ENCODE assay signal across 9 cellular contexts in the genomic region with DNA sequence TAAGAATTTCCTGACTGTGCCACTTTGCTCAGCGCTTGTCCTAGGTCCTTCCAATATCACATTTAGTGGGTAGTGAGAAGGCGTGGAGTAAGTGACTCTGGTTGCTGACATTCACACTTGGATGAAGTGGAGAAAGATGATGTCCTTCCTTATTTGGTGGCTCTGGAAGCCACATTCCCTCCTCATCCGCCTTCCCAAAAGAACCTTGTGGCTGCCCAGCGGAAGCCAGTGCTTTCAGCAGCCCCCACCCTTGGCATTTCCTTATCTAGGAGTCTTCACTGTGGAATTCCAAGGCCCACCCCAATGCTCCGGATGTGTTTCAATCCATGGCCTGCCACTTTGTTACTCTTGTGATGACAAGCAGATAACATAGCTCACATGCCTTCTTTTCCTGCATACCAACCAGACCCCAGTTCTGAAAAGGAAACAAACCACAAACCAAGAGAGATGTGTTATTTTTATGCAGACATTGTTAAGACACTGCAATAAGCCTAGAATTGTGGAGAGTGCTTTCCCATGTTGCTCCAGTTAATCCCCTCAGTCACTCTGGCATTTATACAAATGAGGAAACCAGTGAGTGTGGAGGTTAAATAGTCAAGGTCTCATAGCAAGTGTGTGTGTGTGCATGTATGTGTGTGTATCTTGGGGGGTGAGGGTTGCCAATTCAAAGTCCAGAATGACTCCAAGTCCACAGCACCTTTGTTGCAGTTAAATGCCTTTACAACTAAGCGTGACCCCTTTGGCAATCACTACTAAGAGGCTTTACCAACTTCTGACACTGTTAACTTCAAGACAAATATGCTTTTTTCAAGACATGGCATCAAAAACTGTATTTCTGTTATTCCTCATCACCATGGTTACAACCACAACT. TPM values are rescaled to one million over a fixed set of nuclear protein-coding genes. Genes with fewer than 3 reads are reported as not detected.
DNase-seq lines count a peak whose midpoint lies in the region; ATAC-seq, FAIRE-seq and TF ChIP-seq lines count a peak whose summit lies in the region.
"Had no signal": no experiment of that assay in that cellular context is flagged by ENCODE, and none has a peak within 500 bp of the region (broad histone marks: within the 10 kb centered on the region; RNA-seq: fewer than 3 reads in every experiment).

No MANE protein-coding gene starts in this region.

- no TSS peak for BruUV-seq in Calu3 (replicated peaks; lab: Mats Ljungman, UMichigan)

- CTCF ChIA-PET in Calu3 (lab: Charles Lee), result no interaction called here

- no peak for FAIRE-seq in GM12891 (lab: Jason Lieb, UNC)

- no peak for TF ChIP-seq CTCF in Calu3 (IDR thresholded peaks at IDR 0.05; ENCODE audit: unreplicated experiment)

- intact Hi-C loops in Calu3 (cut with micrococcal nuclease; ENCODE audit: unreplicated experiment) (no loop called here), posterior vena cava (cut with DNase I) (loop anchor here in 1 of 2 donors (5.0 kb wide), 1 partner anchor 36 kb away; no protein-coding TSS in a partner anchor)

- ATAC-seq in HG03097 (IDR thresholded peaks at IDR 0.05; ENCODE audit: low FRiP score, unreplicated experiment) (no peak), HG02870 (IDR thresholded peaks at IDR 0.05; ENCODE audit: unreplicated experiment) (no peak), GM19452 (IDR thresholded peaks at IDR 0.05; ENCODE audit: unreplicated experiment) (no peak)

- H3K36me3 ChIP-seq in SK-N-MC (ENCODE audit: insufficient read depth, low read length), result no peaks in the 10 kb centered on the region

- peak overlapping the region; percentile 2 for H3K9ac ChIP-seq in SK-N-MC (ENCODE audit: insufficient read length)

- DNase-seq in Calu3, result peak; percentile 39
- DNase-seq in SK-N-MC (ENCODE audit: low read depth, low spot score), result no peak
- DNase-seq in foreskin melanocyte, result peak; percentile 51
- DNase-seq in posterior vena cava (ENCODE audit: low spot score), result peak; percentile 88
- DNase-seq in GM12891 (ENCODE audit: insufficient read length, low spot score), result no peak

- H3K27ac Mint-ChIP-seq in Calu3 (ENCODE audit: unreplicated experiment), result peak overlapping the region; percentile 86

- no peaks in the 10 kb centered on the region for H3K9me3 Mint-ChIP-seq in Calu3 (ENCODE audit: low read depth, unreplicated experiment)

- peaks cover 6% of the 10 kb centered on the region for H3K36me3 Mint-ChIP-seq in Calu3 (ENCODE audit: insufficient read depth, unreplicated experiment)

- H3K4me3 Mint-ChIP-seq in Calu3 (ENCODE audit: low read depth, unreplicated experiment), result no peak overlapping the region

- no peaks in the 10 kb centered on the region for H3K9me3 ChIP-seq in SK-N-MC (ENCODE audit: low read depth, low read length)

- H3K27ac ChIP-seq in SK-N-MC, result peak overlapping the region; percentile 94

- H3K4me3 ChIP-seq in SK-N-MC, result peak overlapping the region; percentile 44

- TF ChIP-seq POLR2A in GM12891 (IDR thresholded peaks at IDR 0.05; ENCODE audit: low read depth, low read length), result no peak

- peaks cover 54% of the 10 kb centered on the region for H3K4me1 Mint-ChIP-seq in Calu3 (ENCODE audit: low read depth, unreplicated experiment)

- H3K27me3 Mint-ChIP-seq in Calu3 (ENCODE audit: unreplicated experiment), result no peaks in the 10 kb centered on the region

TF ChIP-seq in GM12891, 5 proteins besides CTCF, POLR2A, EP300 and RAD21:
- TF ChIP-seq POLR2AphosphoS5 (IDR thresholded peaks at IDR 0.05; ENCODE audit: low read depth, low read length), result no peak

RNA-seq across cellular contexts. Expression of gene ANKRD1, which starts 10.3 kb away (rescaled TPM):
- total RNA-seq in Calu3 (2022), result 2.3 and 6.2 TPM in 2 replicates
- total RNA-seq in posterior vena cava, result 10 to 100 TPM in 1 of 2 donors, 1 to 10 TPM in 1; 3.5 to 43.7 TPM
- polyA plus RNA-seq in GM12891 (2012; ENCODE audit: low read depth, missing spikeins), result not detected
- total RNA-seq: subcutaneous adipose tissue had no signal

RNA-seq across cellular contexts. Expression of gene RPP30, which starts 59.4 kb away (rescaled TPM):
- total RNA-seq in Calu3 (2022) (27.3 and 36.6 TPM in 2 replicates), posterior vena cava (10 to 100 TPM; 28.2 to 28.6 TPM)
- 44.7 TPM for polyA plus RNA-seq in GM12891 (2012; ENCODE audit: low read depth, missing spikeins)

Comparison
In these comparisons a context has a peak if more than half of its experiments do, and no peak if none do; other contexts are left out.
1. DNase-seq: peak in Calu3 (single experiment), foreskin melanocyte (single experiment) and posterior vena cava (single experiment); none in SK-N-MC (single experiment) and GM12891 (single experiment).